Comparison of ENCODE assay signal across 11 cellular contexts in genomic region chr3:195155842-195156241, GRCh38.
DNase-seq lines count a peak whose midpoint lies in the region; ATAC-seq and TF ChIP-seq lines count a peak whose summit lies in the region.
"Had no signal": no experiment of that assay in that cellular context is flagged by ENCODE, and none has a peak within 500 bp of the region (broad histone marks: within the 10 kb centered on the region; RNA-seq: fewer than 3 reads in every experiment).

No MANE protein-coding gene starts in this region.

- no peaks in the 10 kb centered on the region for H3K36me3 Mint-ChIP-seq in MCF 10A (ENCODE audit: insufficient read depth, unreplicated experiment)

- H3K27ac ChIP-seq in mammary epithelial cell (ENCODE audit: insufficient read depth, low read depth, low read length), result no peak overlapping the region
- peak overlapping the region; percentile 66 for H3K27ac ChIP-seq in colonic mucosa
- peak overlapping the region; percentile 86 for H3K27ac ChIP-seq in muscle layer of colon (ENCODE audit: low read depth, low read length)
- peak overlapping the region; percentile 80 to 89 (median 85) for H3K27ac ChIP-seq in transverse colon

- no peak for TF ChIP-seq EP300 in transverse colon (IDR thresholded peaks at IDR 0.05; ENCODE audit: low read depth)

- H3K27me3 Mint-ChIP-seq in MCF 10A (ENCODE audit: insufficient read depth, unreplicated experiment), result no peaks in the 10 kb centered on the region
- no peaks in the 10 kb centered on the region for H3K27me3 Mint-ChIP-seq in stimulated activated naive CD8-positive, alpha-beta T cell treated with anti-CD3 and anti-CD28 coated beads, Interleukin-15, amount 100 ng/mL, for 72 hours

- no peak for TF ChIP-seq CTCF in MCF 10A (IDR thresholded peaks at IDR 0.05; ENCODE audit: unreplicated experiment)
- no peak for TF ChIP-seq CTCF in mammary epithelial cell (conservative IDR thresholded peaks at IDR 0.05 in 1 of 2, IDR thresholded peaks at IDR 0.05 in 1 of 2; ENCODE audit: extremely low read depth in 1 of 2, insufficient read depth in 1 of 2, low read depth in 1 of 2, low read length in 2 of 2)
- no peak for TF ChIP-seq CTCF in colonic mucosa (IDR thresholded peaks at IDR 0.05)
- no peak for TF ChIP-seq CTCF in transverse colon (IDR thresholded peaks at IDR 0.05)

- intact Hi-C loops in MCF 10A (cut with micrococcal nuclease) (no loop called here), mammary epithelial cell (cut with micrococcal nuclease) (no loop called here), colonic mucosa (cut with DNase I) (no loop called here), transverse colon (cut with DNase I; ENCODE audit: low total_unique reads) (loop anchor here (1.0 to 10.0 kb wide), 3 partner anchors 17 to 99 kb away; no protein-coding TSS in a partner anchor)

- DNase-seq in MCF 10A (ENCODE audit: unreplicated experiment), result no peak
- DNase-seq in mammary epithelial cell, result no peak
- no peak for DNase-seq in colonic mucosa
- no peak for DNase-seq in transverse colon
- no peak for DNase-seq in stimulated activated naive CD8-positive, alpha-beta T cell treated with anti-CD3 and anti-CD28 coated beads, Interleukin-15, amount 100 ng/mL, for 72 hours
- no peak for DNase-seq in DMS53 (lab: John Stamatoyannopoulos, UW)
- DNase-seq: activated CD4-positive, CD25-positive, alpha-beta regulatory T cell treated with anti-CD3 and anti-CD28 coated beads, Interleukin-2, amount 50 U/mL, for 72 hours had no signal

- no peak overlapping the region for H3K4me3 ChIP-seq in mammary epithelial cell (replicated peaks in 1 of 3; ENCODE audit: insufficient read depth in 1 of 3, low read depth in 2 of 3, low read length in 3 of 3)
- no peak overlapping the region for H3K4me3 ChIP-seq in colonic mucosa
- H3K4me3 ChIP-seq in muscle layer of colon (ENCODE audit: low read depth in 1 of 2, low read length in 2 of 2), result peak overlapping the region in 1 of 2 donors; percentile 4
- peak overlapping the region in 1 of 4 donors; percentile 3 for H3K4me3 ChIP-seq in transverse colon
- H3K4me3 ChIP-seq: skin epidermis, suprapubic skin had no signal

- H3K9me3 Mint-ChIP-seq in MCF 10A (ENCODE audit: unreplicated experiment), result no peaks in the 10 kb centered on the region
- no peaks in the 10 kb centered on the region for H3K9me3 Mint-ChIP-seq in stimulated activated naive CD8-positive, alpha-beta T cell treated with anti-CD3 and anti-CD28 coated beads, Interleukin-15, amount 100 ng/mL, for 72 hours

- H2AFZ ChIP-seq in mammary epithelial cell (ENCODE audit: low read depth, low read length), result no peak overlapping the region

- no peaks in the 10 kb centered on the region for H3K79me2 ChIP-seq in mammary epithelial cell (ENCODE audit: insufficient read depth, low read length)

- no peak for TF ChIP-seq POLR2A in transverse colon (IDR thresholded peaks at IDR 0.05)

- 87% methylated on average over 7 of the region's 7 CpGs for WGBS in mammary epithelial cell (ENCODE audit: low coverage, missing lambda C conversion rate)
- WGBS in transverse colon (ENCODE audit: low coverage in 1 of 2), 2 donors, result 73 to 81% methylated on average over 6 to 7 of the region's 7 CpGs

- CTCF ChIA-PET in MCF 10A (lab: Yijun Ruan, JAX), result interaction anchor here (0.6 to 1.1 kb wide), 2 partner anchors 13 to 125 kb away, joined by 3 to 4 read pairs; no protein-coding TSS in a partner anchor
- CTCF ChIA-PET in mammary epithelial cell (lab: Charles Lee; ENCODE audit: low non-redundant PET), result no interaction called here

- POLR2A ChIA-PET in MCF 10A (lab: Yijun Ruan, JAX), result interaction anchor here (1.3 to 2.2 kb wide), 2 partner anchors 16 to 32 kb away, joined by 7 to 10 read pairs; no protein-coding TSS in a partner anchor

- ATAC-seq in stimulated activated naive CD8-positive, alpha-beta T cell treated with anti-CD3 and anti-CD28 coated beads, Interleukin-15, amount 100 ng/mL, for 72 hours, result no peak
- ATAC-seq in GM18511 (IDR thresholded peaks at IDR 0.05; ENCODE audit: unreplicated experiment), result no peak

- H3K9me3 ChIP-seq in mammary epithelial cell (replicated peaks; ENCODE audit: insufficient read depth, low read length) (no peaks in the 10 kb centered on the region), colonic mucosa (no peaks in the 10 kb centered on the region), muscle layer of colon (ENCODE audit: low read length) (no peaks in the 10 kb centered on the region), transverse colon (no peaks in the 10 kb centered on the region)
- H3K9me3 ChIP-seq: suprapubic skin had no signal

- BruUV-seq in MCF 10A (replicated peaks; lab: Mats Ljungman, UMichigan) (no TSS peak), mammary epithelial cell (replicated peaks; lab: Mats Ljungman, UMichigan) (no TSS peak)

- H3K9ac ChIP-seq in mammary epithelial cell (ENCODE audit: insufficient read depth, low read length), result no peak overlapping the region
- no peak overlapping the region for H3K9ac ChIP-seq in colonic mucosa (ENCODE audit: low read depth in 2 of 2, low read length in 2 of 2)
- H3K9ac ChIP-seq in muscle layer of colon (ENCODE audit: low read length), result peak overlapping the region; percentile 12

- no peaks in the 10 kb centered on the region for H3K27me3 ChIP-seq in mammary epithelial cell (ENCODE audit: insufficient read depth, low read length)
- H3K27me3 ChIP-seq in colonic mucosa, result no peaks in the 10 kb centered on the region
- no peaks in the 10 kb centered on the region for H3K27me3 ChIP-seq in muscle layer of colon (ENCODE audit: control insufficient read depth in 1 of 2, insufficient read depth in 2 of 2, low read length in 2 of 2)
- no peaks in the 10 kb centered on the region for H3K27me3 ChIP-seq in transverse colon
- H3K27me3 ChIP-seq: suprapubic skin had no signal

- in situ Hi-C loops in mammary epithelial cell (cut with MboI; ENCODE audit: low sequenced_read_pairs in 2 of 2), result no loop called here
- in situ Hi-C loops in transverse colon (cut with MboI; ENCODE audit: low pct_ligation_motif_present in 1 of 4, low pct_unique_long_range_greater_than_20kb in 1 of 4, low sequenced_read_pairs in 3 of 4), result no loop called here

- H3K27ac Mint-ChIP-seq in MCF 10A (ENCODE audit: low read depth, unreplicated experiment), result peak overlapping the region; percentile 31
- H3K27ac Mint-ChIP-seq in stimulated activated naive CD8-positive, alpha-beta T cell treated with anti-CD3 and anti-CD28 coated beads, Interleukin-15, amount 100 ng/mL, for 72 hours, result peak overlapping the region in 1 of 2 donors; percentile 58

- no peak overlapping the region for H3K4me3 Mint-ChIP-seq in MCF 10A (ENCODE audit: unreplicated experiment)
- H3K4me3 Mint-ChIP-seq in stimulated activated naive CD8-positive, alpha-beta T cell treated with anti-CD3 and anti-CD28 coated beads, Interleukin-15, amount 100 ng/mL, for 72 hours, result no peak overlapping the region

- H3K36me3 ChIP-seq in mammary epithelial cell (ENCODE audit: insufficient read depth, low read length) (no peaks in the 10 kb centered on the region), colonic mucosa (no peaks in the 10 kb centered on the region), muscle layer of colon (ENCODE audit: insufficient read depth, low read length) (no peaks in the 10 kb centered on the region), transverse colon (no peaks in the 10 kb centered on the region)
- H3K36me3 ChIP-seq: suprapubic skin had no signal

- dilution Hi-C loops in mammary epithelial cell (cut with HindIII; ENCODE audit: low sequenced_read_pairs), result no loop called here

- no peak overlapping the region for H3K4me2 ChIP-seq in mammary epithelial cell (ENCODE audit: insufficient read depth, low read depth, low read length)

- H3K4me1 Mint-ChIP-seq in MCF 10A (ENCODE audit: insufficient read depth, unreplicated experiment), result peaks cover 28% of the 10 kb centered on the region
- peaks cover 46% of the 10 kb centered on the region for H3K4me1 Mint-ChIP-seq in stimulated activated naive CD8-positive, alpha-beta T cell treated with anti-CD3 and anti-CD28 coated beads, Interleukin-15, amount 100 ng/mL, for 72 hours

- H3K4me1 ChIP-seq in mammary epithelial cell (ENCODE audit: insufficient read depth, low read length), result peaks cover 7% of the 10 kb centered on the region
- H3K4me1 ChIP-seq in colonic mucosa, result peaks cover 6% of the 10 kb centered on the region
- peaks cover 74% of the 10 kb centered on the region for H3K4me1 ChIP-seq in muscle layer of colon (ENCODE audit: insufficient read depth, low read length)
- peaks cover 53 to 74% (median 54%) of the 10 kb centered on the region in 4 donors for H3K4me1 ChIP-seq in transverse colon

- H4K20me1 ChIP-seq in mammary epithelial cell (ENCODE audit: insufficient read depth, low read length), result no peaks in the 10 kb centered on the region
